24 cellular contexts compared by ENCODE assay signal in the genomic region with DNA sequence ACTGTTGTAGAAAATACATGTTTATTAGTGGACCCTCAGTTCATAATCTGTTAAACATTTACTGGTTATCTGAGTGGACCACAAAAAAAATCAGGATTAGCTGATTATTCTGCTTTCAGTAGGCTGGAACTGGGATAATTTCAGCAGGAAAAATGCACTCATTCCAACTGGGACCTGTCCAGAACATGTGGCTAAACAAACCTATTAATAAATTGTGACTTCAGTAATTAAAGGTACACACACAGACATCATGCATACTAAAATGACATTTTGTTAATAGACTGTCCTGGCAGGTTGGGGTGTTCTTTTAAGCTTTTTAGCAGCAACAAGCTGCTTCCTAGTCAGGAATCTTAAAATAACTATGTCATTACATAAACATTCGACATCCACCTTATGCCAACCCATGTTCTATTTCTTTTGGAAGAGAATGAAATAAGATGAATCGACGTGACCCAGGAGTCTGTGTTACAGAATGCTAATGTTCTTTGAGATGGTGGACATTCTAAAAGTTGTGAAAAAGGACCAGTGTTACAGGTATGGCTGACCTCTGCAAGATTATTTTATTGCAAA.
DNase-seq lines count a peak whose midpoint lies in the region; ATAC-seq, FAIRE-seq and TF ChIP-seq lines count a peak whose summit lies in the region.
"Had no signal": no experiment of that assay in that cellular context is flagged by ENCODE, and none has a peak within 500 bp of the region (broad histone marks: within the 10 kb centered on the region; RNA-seq: fewer than 3 reads in every experiment).

No MANE protein-coding gene starts in this region.

- TF ChIP-seq CTCF in heart right ventricle (IDR thresholded peaks at IDR 0.05) (no peak), right atrium auricular region (IDR thresholded peaks at IDR 0.05) (no peak), endothelial cell of umbilical vein (IDR thresholded peaks at IDR 0.05; ENCODE audit: extremely low read depth in 1 of 2, insufficient read depth in 1 of 2, low read depth in 1 of 2, low read length in 2 of 2) (no peak), upper lobe of left lung (IDR thresholded peaks at IDR 0.05) (no peak)
- no peak for TF ChIP-seq CTCF in CD8-positive, alpha-beta T cell (IDR thresholded peaks at IDR 0.05)

- intact Hi-C loops in heart right ventricle (cut with DNase I) (loop anchor here in 1 of 10 donors (5.0 kb wide), 1 partner anchor 120 kb away; no protein-coding TSS in a partner anchor), endothelial cell of umbilical vein (cut with micrococcal nuclease) (loop anchor here (5.0 kb wide), 5 partner anchors 80 to 935 kb away; partner anchors contain the start of gene TXNL1)
- intact Hi-C loops in CD8-positive, alpha-beta T cell (cut with DNase I, micrococcal nuclease), result no loop called here
- intact Hi-C loops in activated CD4-positive, alpha-beta T cell treated with anti-CD3 and anti-CD28 coated beads for 36 hours (cut with DNase I, micrococcal nuclease), result no loop called here

- peaks cover 2% of the 10 kb centered on the region for H3K9me3 Mint-ChIP-seq in CD8-positive, alpha-beta T cell
- peaks cover 7% of the 10 kb centered on the region for H3K9me3 Mint-ChIP-seq in activated CD4-positive, alpha-beta T cell treated with anti-CD3 and anti-CD28 coated beads for 36 hours (ENCODE audit: low read depth)

- no peak overlapping the region for H3K9ac ChIP-seq in endothelial cell of umbilical vein (replicated peaks; ENCODE audit: extremely low read depth, insufficient read depth, low read length)
- H3K9ac ChIP-seq: BLaER1 had no signal

- ATAC-seq in heart right ventricle (peak in 7 of 8 donors; percentile 74 to 84 (median 77)), GM21619 (IDR thresholded peaks at IDR 0.05; ENCODE audit: unreplicated experiment) (no peak), upper lobe of left lung (ENCODE audit: low FRiP score in 2 of 2) (no peak)
- no peak for ATAC-seq in CD8-positive, alpha-beta T cell
- ATAC-seq in activated CD4-positive, alpha-beta T cell treated with anti-CD3 and anti-CD28 coated beads for 36 hours, result no peak
- ATAC-seq: GM12878 had no signal

- H3K4me3 Mint-ChIP-seq in CD8-positive, alpha-beta T cell, result no peak overlapping the region
- H3K4me3 Mint-ChIP-seq in activated CD4-positive, alpha-beta T cell treated with anti-CD3 and anti-CD28 coated beads for 36 hours, result no peak overlapping the region
- H3K4me3 Mint-ChIP-seq: CD8-positive, alpha-beta memory T cell; HFFc6 had no signal

- POLR2A ChIA-PET in endothelial cell of umbilical vein (lab: Charles Lee), result no interaction called here
- POLR2A ChIA-PET in CD8-positive, alpha-beta T cell (lab: Charles Lee), result no interaction called here
- POLR2A ChIA-PET in activated CD4-positive, alpha-beta T cell treated with anti-CD3 and anti-CD28 coated beads for 36 hours (lab: Charles Lee), result no interaction called here

- TF ChIP-seq EP300 in upper lobe of left lung (IDR thresholded peaks at IDR 0.05), result no peak

- H3K79me2 ChIP-seq in endothelial cell of umbilical vein (ENCODE audit: control insufficient read depth, insufficient read depth, low read length), result no peaks in the 10 kb centered on the region

- no peak for FAIRE-seq in endothelial cell of umbilical vein (lab: Jason Lieb, UNC)
- FAIRE-seq: GM12878, GM18507, H54 had no signal

- 31 to 33% methylated on average over 3 of the region's 3 CpGs for WGBS in heart right ventricle, 2 donors
- 74 to 80% methylated on average over 3 of the region's 3 CpGs for WGBS in upper lobe of left lung, 2 donors

- CTCF ChIA-PET in endothelial cell of umbilical vein (lab: Charles Lee), result interaction anchor here (0.8 kb wide), 1 partner anchor 17 kb away, joined by 3 read pairs; no protein-coding TSS in a partner anchor
- CTCF ChIA-PET in CD8-positive, alpha-beta T cell (lab: Charles Lee), result no interaction called here
- CTCF ChIA-PET in activated CD4-positive, alpha-beta T cell treated with anti-CD3 and anti-CD28 coated beads for 36 hours (lab: Charles Lee), result no interaction called here

- H3K36me3 ChIP-seq in heart right ventricle (no peaks in the 10 kb centered on the region), right atrium auricular region (no peaks in the 10 kb centered on the region), endothelial cell of umbilical vein (ENCODE audit: control insufficient read depth in 2 of 2, extremely low read depth in 1 of 2, insufficient read depth in 2 of 2, low read length in 2 of 2) (no peaks in the 10 kb centered on the region), upper lobe of left lung (no peaks in the 10 kb centered on the region)
- no peaks in the 10 kb centered on the region for H3K36me3 ChIP-seq in CD8-positive, alpha-beta T cell (ENCODE audit: insufficient read depth, low read length)
- H3K36me3 ChIP-seq: MG63 had no signal

- H3K4me3 ChIP-seq in heart right ventricle (no peak overlapping the region), right atrium auricular region (no peak overlapping the region), endothelial cell of umbilical vein (replicated peaks in 1 of 3; ENCODE audit: insufficient read depth in 1 of 3, low read depth in 1 of 3, low read length in 3 of 3) (no peak overlapping the region), upper lobe of left lung (no peak overlapping the region)
- H3K4me3 ChIP-seq in CD8-positive, alpha-beta T cell (ENCODE audit: low read depth, low read length), result no peak overlapping the region
- H3K4me3 ChIP-seq: BLaER1, GM12878, MG63 had no signal

- dilution Hi-C loops in endothelial cell of umbilical vein (cut with MboI; ENCODE audit: extremely low pct_ligation_motif_present, low sequenced_read_pairs), result no loop called here

- no peaks in the 10 kb centered on the region for H4K20me1 ChIP-seq in endothelial cell of umbilical vein (replicated peaks; ENCODE audit: control insufficient read depth, extremely low read depth, insufficient read depth, low read length)
- H4K20me1 ChIP-seq: BLaER1 had no signal

- H3K4me1 ChIP-seq in heart right ventricle (peaks cover 0 to 57% (median 35%) of the 10 kb centered on the region in 9 donors), right atrium auricular region (peaks cover 0 to 29% of the 10 kb centered on the region in 2 donors), endothelial cell of umbilical vein (ENCODE audit: control insufficient read depth, extremely low read depth, insufficient read depth, low read length) (peaks cover 49% of the 10 kb centered on the region), upper lobe of left lung (no peaks in the 10 kb centered on the region)
- no peaks in the 10 kb centered on the region for H3K4me1 ChIP-seq in CD8-positive, alpha-beta T cell (ENCODE audit: insufficient read depth, low read length)

- no peaks in the 10 kb centered on the region for H3K9me1 ChIP-seq in endothelial cell of umbilical vein (replicated peaks; ENCODE audit: control insufficient read depth, extremely low read depth, insufficient read depth, low read length)

- H3K9me3 ChIP-seq in heart right ventricle, result peaks cover 0 to 21% (median 15%) of the 10 kb centered on the region in 11 donors
- peaks cover 0 to 13% of the 10 kb centered on the region in 2 donors for H3K9me3 ChIP-seq in right atrium auricular region
- H3K9me3 ChIP-seq in endothelial cell of umbilical vein (replicated peaks; ENCODE audit: control insufficient read depth, insufficient read depth, low read length), result peaks cover 2% of the 10 kb centered on the region
- H3K9me3 ChIP-seq in CD8-positive, alpha-beta T cell (ENCODE audit: low read length), result no peaks in the 10 kb centered on the region
- peaks cover 0 to 9% (median 4%) of the 10 kb centered on the region in 4 donors for H3K9me3 ChIP-seq in upper lobe of left lung
- H3K9me3 ChIP-seq: MG63 had no signal

- BruUV-seq in endothelial cell of umbilical vein (replicated peaks; lab: Mats Ljungman, UMichigan), result no TSS peak

- DNase-seq in heart right ventricle (peak in 1 of 2 donors; percentile 43), right atrium auricular region (ENCODE audit: low spot score) (no peak), endothelial cell of umbilical vein (ENCODE audit: low read depth, low spot score) (peak; percentile 73), myocyte (ENCODE audit: low read depth) (peak; percentile 11), upper lobe of left lung (no peak)
- DNase-seq in CD8-positive, alpha-beta T cell, result no peak
- no peak for DNase-seq in activated CD4-positive, alpha-beta T cell treated with anti-CD3 and anti-CD28 coated beads for 36 hours
- DNase-seq: CD8-positive, alpha-beta memory T cell; DMS79 treated with DMSO at 0.1 percent for 48 hours; GDM1; HFFc6; Karpas-422; MG63; NCI-H1092; NCI-H146; NCI-H2081; NCI-H510A; NCI-H774; RPMI8226 had no signal

- H3K4me2 ChIP-seq in endothelial cell of umbilical vein (ENCODE audit: insufficient read depth, low read length), result peak overlapping the region; percentile 29
- H3K4me2 ChIP-seq: BLaER1 had no signal

- TF ChIP-seq POLR2A in endothelial cell of umbilical vein (IDR thresholded peaks at IDR 0.05; ENCODE audit: low read depth, low read length), result no peak
- no peak for TF ChIP-seq POLR2A in upper lobe of left lung (IDR thresholded peaks at IDR 0.05)

- no peaks in the 10 kb centered on the region for H3K4me1 Mint-ChIP-seq in CD8-positive, alpha-beta T cell (ENCODE audit: low read depth)
- H3K4me1 Mint-ChIP-seq in activated CD4-positive, alpha-beta T cell treated with anti-CD3 and anti-CD28 coated beads for 36 hours, result no peaks in the 10 kb centered on the region
- H3K4me1 Mint-ChIP-seq: CD8-positive, alpha-beta memory T cell had no signal

- peak overlapping the region in 5 of 10 donors; percentile 0 to 81 (median 54) for H3K27ac ChIP-seq in heart right ventricle
- H3K27ac ChIP-seq in right atrium auricular region, result no peak overlapping the region
- H3K27ac ChIP-seq in endothelial cell of umbilical vein (ENCODE audit: insufficient read depth, low read depth, low read length), result peak overlapping the region; percentile 98
- no peak overlapping the region for H3K27ac ChIP-seq in CD8-positive, alpha-beta T cell (ENCODE audit: low read depth, low read length)
- H3K27ac ChIP-seq in upper lobe of left lung, result no peak overlapping the region
- H3K27ac ChIP-seq: BLaER1 had no signal

- H3K27me3 ChIP-seq in heart right ventricle, result no peaks in the 10 kb centered on the region
- H3K27me3 ChIP-seq in right atrium auricular region, result no peaks in the 10 kb centered on the region
- no peaks in the 10 kb centered on the region for H3K27me3 ChIP-seq in endothelial cell of umbilical vein (ENCODE audit: control insufficient read depth in 2 of 2, insufficient read depth in 2 of 2, low read length in 2 of 2)
- H3K27me3 ChIP-seq in CD8-positive, alpha-beta T cell (ENCODE audit: insufficient read depth, low read length), result no peaks in the 10 kb centered on the region
- no peaks in the 10 kb centered on the region for H3K27me3 ChIP-seq in upper lobe of left lung
- H3K27me3 ChIP-seq: BLaER1, MG63 had no signal

- H3K27me3 Mint-ChIP-seq in CD8-positive, alpha-beta T cell (ENCODE audit: low read depth), result no peaks in the 10 kb centered on the region
- peaks cover 4% of the 10 kb centered on the region for H3K27me3 Mint-ChIP-seq in activated CD4-positive, alpha-beta T cell treated with anti-CD3 and anti-CD28 coated beads for 36 hours
- H3K27me3 Mint-ChIP-seq: CD8-positive, alpha-beta memory T cell had no signal

- H2AFZ ChIP-seq in endothelial cell of umbilical vein (ENCODE audit: low read depth, low read length), result peak overlapping the region; percentile 56

- no peaks in the 10 kb centered on the region for H3K36me3 Mint-ChIP-seq in CD8-positive, alpha-beta T cell
- H3K36me3 Mint-ChIP-seq in activated CD4-positive, alpha-beta T cell treated with anti-CD3 and anti-CD28 coated beads for 36 hours (ENCODE audit: low read depth), result no peaks in the 10 kb centered on the region
- H3K36me3 Mint-ChIP-seq: CD8-positive, alpha-beta memory T cell had no signal

- no peak overlapping the region for H3K27ac Mint-ChIP-seq in CD8-positive, alpha-beta T cell
- no peak overlapping the region for H3K27ac Mint-ChIP-seq in activated CD4-positive, alpha-beta T cell treated with anti-CD3 and anti-CD28 coated beads for 36 hours
- H3K27ac Mint-ChIP-seq: CD8-positive, alpha-beta memory T cell; HFFc6 had no signal

Comparison
In these comparisons a context has a peak if more than half of its experiments do, and no peak if none do; other contexts are left out.
1. ATAC-seq: peak in heart right ventricle (7 of 8); none in GM21619 (single experiment), CD8-positive, alpha-beta T cell (single experiment), upper lobe of left lung (0 of 2) and activated CD4-positive, alpha-beta T cell treated with anti-CD3 and anti-CD28 coated beads for 36 hours (single experiment).
2. DNase-seq: peak in endothelial cell of umbilical vein (single experiment) and myocyte (single experiment); none in right atrium auricular region (single experiment), CD8-positive, alpha-beta T cell (0 of 7), upper lobe of left lung (0 of 2) and activated CD4-positive, alpha-beta T cell treated with anti-CD3 and anti-CD28 coated beads for 36 hours (single experiment).